In the genomic region with DNA sequence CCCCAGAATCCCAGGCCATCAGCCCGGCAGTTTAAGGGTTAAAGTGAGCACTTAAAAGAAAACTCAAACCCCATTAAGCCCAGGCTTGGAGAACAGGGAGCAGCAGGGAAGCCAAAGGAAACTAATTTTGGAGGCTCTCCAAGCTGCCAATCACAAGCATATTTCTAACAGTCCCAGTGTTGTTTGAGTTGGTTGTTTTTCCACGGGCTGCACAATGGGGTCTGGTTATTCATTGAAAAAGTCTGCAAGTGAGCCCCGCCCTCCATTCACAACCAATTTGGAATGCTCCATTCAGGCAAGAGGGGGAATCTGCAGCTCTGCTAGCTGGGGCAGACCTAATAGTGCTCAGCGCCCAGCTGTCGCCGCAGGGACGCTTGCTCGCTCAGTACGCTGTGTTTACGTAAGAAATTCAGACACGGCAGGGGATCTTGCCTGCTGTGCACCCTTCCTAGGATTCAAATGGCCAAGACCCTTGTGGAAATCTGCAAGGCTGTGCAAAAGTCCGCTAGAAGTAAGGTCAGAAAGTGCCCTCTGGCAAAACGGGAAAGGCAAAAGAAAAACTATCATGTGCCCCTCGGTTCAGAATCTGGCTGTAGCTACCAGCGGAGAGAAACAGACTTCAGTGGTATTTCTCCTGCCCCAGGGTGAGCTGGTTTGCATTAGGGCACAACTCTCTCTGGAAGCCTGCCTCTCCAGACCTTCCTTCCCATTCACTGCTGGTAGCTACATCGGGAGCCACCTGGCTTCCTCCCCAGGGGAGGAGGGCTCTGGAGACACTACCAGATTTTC, we compare ENCODE assay signal across 8 cellular contexts. TPM values are rescaled to one million over a fixed set of nuclear protein-coding genes. Genes with fewer than 3 reads are reported as not detected.
A peak's percentile ranks its signal among the peaks of the same experiment; 100 is the strongest.
DNase-seq lines count a peak whose midpoint lies in the region; ATAC-seq and TF ChIP-seq lines count a peak whose summit lies in the region.

No MANE protein-coding gene starts in this region.

- no peaks in the 10 kb centered on the region for H3K27me3 ChIP-seq in H7 (ENCODE audit: control insufficient read depth, insufficient read depth, low read length)

- DNase-seq in H7 (peak; percentile 79), NCI-H2171 (lab: John Stamatoyannopoulos, UW) (peak; percentile 93), hypothalamus (lab: John Stamatoyannopoulos, UW) (peak in 49 of 51 donors; percentile 21 to 95 (median 78)), pulmonary artery endothelial cell (ENCODE audit: low read depth, low spot score) (peak; percentile 87), AML-193 (lab: John Stamatoyannopoulos, UW) (no peak), germinal center (ENCODE audit: low spot score) (no peak)

- H3K27ac Mint-ChIP-seq in brain = peak overlapping the region; percentile 76 to 94 (median 90)

- peak overlapping the region; percentile 26 for H3K4me3 ChIP-seq in H7 (ENCODE audit: insufficient read depth, low read depth, low read length)

- no peak for TF ChIP-seq CTCF in brain (conservative IDR thresholded peaks at IDR 0.05)

- H3K36me3 ChIP-seq in H7 (replicated peaks; ENCODE audit: control insufficient read depth, insufficient read depth, low read length) = no peaks in the 10 kb centered on the region; the same call in 1 of the 2 replicates

- H3K27me3 Mint-ChIP-seq in brain = peaks cover 16% of the 10 kb centered on the region

- H3K4me1 Mint-ChIP-seq in brain = peaks cover 88% of the 10 kb centered on the region

- ATAC-seq in HG03342 (IDR thresholded peaks at IDR 0.05; ENCODE audit: unreplicated experiment) = no peak

- H3K36me3 Mint-ChIP-seq in brain = peaks cover 6% of the 10 kb centered on the region

- no peaks in the 10 kb centered on the region for H3K9me3 Mint-ChIP-seq in brain

- peak overlapping the region; percentile 82 to 91 (median 85) for H3K4me3 Mint-ChIP-seq in brain

RNA-seq across cellular contexts. Expression of a gene that starts 11.0 kb away (rescaled TPM):
- 51.1 and 60.9 TPM in 2 replicates for total RNA-seq in H7 (2014; rRNA removed; shearing (Covaris generic))
- 8.5 TPM for polyA plus RNA-seq in brain (ENCODE audit: insufficient read depth, low read depth, low replicate concordance)
- total RNA-seq in pulmonary artery endothelial cell = 26.8 and 37.2 TPM in 2 replicates

Comparison
In these comparisons a context has a peak if more than half of its experiments do, and no peak if none do; other contexts are left out.
1. DNase-seq: peak in H7 (single experiment), NCI-H2171 (single experiment), hypothalamus (49 of 51) and pulmonary artery endothelial cell (single experiment); none in AML-193 (0 of 2) and germinal center (single experiment).